ENCODE assay signal across 36 cellular contexts in genomic region chr10:126944191-126944590, GRCh38. TPM values are rescaled to one million over a fixed set of nuclear protein-coding genes. Genes with fewer than 3 reads are reported as not detected.
"Had no signal": no experiment of that assay in that cellular context is flagged by ENCODE, and none has a peak within 500 bp of the region (broad histone marks: within the 10 kb centered on the region; RNA-seq: fewer than 3 reads in every experiment).

No MANE protein-coding gene starts in this region.

- ATAC-seq: activated CD8-positive, alpha-beta T cell treated with anti-CD3 and anti-CD28 coated beads for 36 hours; activated T-cell treated with anti-CD3 and anti-CD28 coated beads, Interleukin-2, amount 50 U/mL, for 72 hours; activated T-helper 17 cell treated with anti-CD3 and anti-CD28 coated beads, Interleukin-2, amount 50 U/mL, for 72 hours; body of pancreas; PC-3; Right ventricle myocardium inferior; SK-N-SH treated with all-trans-retinoic acid at 6 μM for 48 hours; T-helper 17 cell had no signal

- H3K27me3 Mint-ChIP-seq: activated CD8-positive, alpha-beta T cell treated with anti-CD3 and anti-CD28 coated beads for 36 hours; activated naive CD8-positive, alpha-beta T cell treated with anti-CD3 and anti-CD28 coated beads, Interleukin-2, amount 10 ng/mL, durations not matched to agents 7 days and 5 days; IgD-negative memory B cell; T-cell; T-helper 17 cell had no signal

- H3K27ac ChIP-seq: ascending aorta, body of pancreas, breast epithelium, Peyer's patch, RWPE1, VCaP had no signal

- H3K4me1 ChIP-seq: ascending aorta, breast epithelium had no signal

- H3K27ac Mint-ChIP-seq: activated CD8-positive, alpha-beta T cell treated with anti-CD3 and anti-CD28 coated beads for 36 hours; activated naive CD8-positive, alpha-beta T cell treated with anti-CD3 and anti-CD28 coated beads, Interleukin-2, amount 10 ng/mL, durations not matched to agents 7 days and 5 days; activated T-cell treated with anti-CD3 and anti-CD28 coated beads, Interleukin-2, amount 50 U/mL, for 72 hours; activated T-helper 17 cell treated with anti-CD3 and anti-CD28 coated beads, Interleukin-2, amount 50 U/mL, for 72 hours; IgD-negative memory B cell; T-cell; T-helper 17 cell had no signal

- H3K4me3 Mint-ChIP-seq: activated CD8-positive, alpha-beta T cell treated with anti-CD3 and anti-CD28 coated beads for 36 hours; activated naive CD8-positive, alpha-beta T cell treated with anti-CD3 and anti-CD28 coated beads, Interleukin-2, amount 10 ng/mL, durations not matched to agents 7 days and 5 days; activated T-cell treated with anti-CD3 and anti-CD28 coated beads, Interleukin-2, amount 50 U/mL, for 72 hours; activated T-helper 17 cell treated with anti-CD3 and anti-CD28 coated beads, Interleukin-2, amount 50 U/mL, for 72 hours; IgD-negative memory B cell; T-cell; T-helper 17 cell had no signal

- DNase-seq: activated CD4-positive, alpha-beta T cell treated with anti-CD3 and anti-CD28 coated beads for 1 hour; activated CD4-positive, alpha-beta T cell treated with anti-CD3 and anti-CD28 coated beads for 48 hours; activated CD4-positive, CD25-positive, alpha-beta regulatory T cell; activated CD8-positive, alpha-beta T cell treated with anti-CD3 and anti-CD28 coated beads for 36 hours; activated effector memory CD4-positive, alpha-beta T cell treated with anti-CD3 and anti-CD28 coated beads, Interleukin-2, amount 50 U/mL, for 16 hours; activated naive CD4-positive, alpha-beta T cell; activated naive CD4-positive, alpha-beta T cell treated with anti-CD3 and anti-CD28 coated beads, Interleukin-2, amount 50 U/mL, for 16 hours; activated naive CD8-positive, alpha-beta T cell treated with anti-CD3 and anti-CD28 coated beads, Interleukin-2, amount 10 ng/mL, durations not matched to agents 7 days and 5 days; activated T-cell treated with anti-CD3 and anti-CD28 coated beads, Interleukin-2, amount 50 U/mL, for 1 hour; activated T-cell treated with anti-CD3 and anti-CD28 coated beads, Interleukin-2, amount 50 U/mL, for 72 hours; amygdala; body of pancreas; caudate nucleus; Kasumi-1; KBM-7; MM.1S; MV-4-11; NCI-H1092; NCI-H1436 treated with DMSO at 0.1 percent for 48 hours; NCI-H1694 treated with DMSO at 0.1 percent for 48 hours; NCI-H2029; NCI-H345; NCI-H524 treated with DMSO at 0.1 percent for 48 hours; PC-3; Peyer's patch; SIG-M5; T-cell; T-helper 17 cell had no signal

- H3K36me3 Mint-ChIP-seq: activated naive CD8-positive, alpha-beta T cell treated with anti-CD3 and anti-CD28 coated beads, Interleukin-2, amount 10 ng/mL, durations not matched to agents 7 days and 5 days; T-cell had no signal

- H3K4me3 ChIP-seq: ascending aorta, body of pancreas, breast epithelium, Peyer's patch had no signal

- H3K27me3 ChIP-seq: ascending aorta, body of pancreas, breast epithelium, Peyer's patch had no signal

- H3K36me3 ChIP-seq: ascending aorta, breast epithelium, Peyer's patch had no signal

- H3K4me1 Mint-ChIP-seq: activated naive CD8-positive, alpha-beta T cell treated with anti-CD3 and anti-CD28 coated beads, Interleukin-2, amount 10 ng/mL, durations not matched to agents 7 days and 5 days; activated T-helper 17 cell treated with anti-CD3 and anti-CD28 coated beads, Interleukin-2, amount 50 U/mL, for 72 hours; IgD-negative memory B cell; T-cell; T-helper 17 cell had no signal

- H3K9me3 ChIP-seq: ascending aorta, body of pancreas, breast epithelium, Peyer's patch had no signal

RNA-seq across cellular contexts. Expression of gene DOCK1, which starts 39.0 kb away (rescaled TPM):
- polyA plus RNA-seq: IgD-negative memory B cell had no signal
